Comparison of ENCODE assay signal across 28 cellular contexts in genomic region chrX:20756585-20756984, GRCh38.
"Had no signal": no experiment of that assay in that cellular context is flagged by ENCODE, and none has a peak within 500 bp of the region (broad histone marks: within the 10 kb centered on the region; RNA-seq: fewer than 3 reads in every experiment).

No MANE protein-coding gene starts in this region.

- H3K36me3 ChIP-seq: SJCRH30 had no signal

- H3K4me2 ChIP-seq: KMS-11, PC-9 had no signal

- H3K9me3 ChIP-seq: SJCRH30 had no signal

- H3K27ac ChIP-seq: KMS-11, PC-9, RWPE1, SJCRH30, SK-N-MC had no signal

- H3K9ac ChIP-seq: KMS-11 had no signal

- H3K27me3 ChIP-seq: SJCRH30 had no signal

- H3K4me1 ChIP-seq: SJCRH30 had no signal

- H3K4me3 ChIP-seq: PC-9, SJCRH30, SK-N-MC had no signal

- ATAC-seq: Panc1, Right ventricle myocardium inferior, SK-N-SH treated with all-trans-retinoic acid at 6 μM for 48 hours had no signal

- DNase-seq: Karpas-422, KBM-7, NCI-H1048, NCI-H1105, NCI-H1417 treated with DMSO at 0.1 percent for 48 hours, NCI-H1436 treated with DMSO at 0.1 percent for 48 hours, NCI-H1694 treated with DMSO at 0.1 percent for 48 hours, NCI-H187 treated with DMSO at 0.1 percent for 48 hours, NCI-H2029, NCI-H2081, NCI-H2171 treated with DMSO at 0.1 percent for 48 hours, NCI-H2227 treated with DMSO at 0.1 percent for 48 hours, NCI-H345, NCI-H446, NCI-H510A treated with DMSO at 0.1 percent for 48 hours, NCI-H524 treated with DMSO at 0.1 percent for 48 hours, NCI-H526 treated with DMSO at 0.1 percent for 48 hours, NCI-H774, PC-9, SHP77, SIG-M5, SJCRH30 had no signal

- H2AFZ ChIP-seq: PC-9 had no signal
